Comparison of ENCODE assay signal across 22 cellular contexts in genomic region chr1:46281021-46281420, GRCh38. TPM values are rescaled to one million over a fixed set of nuclear protein-coding genes. Genes with fewer than 3 reads are reported as not detected.
DNase-seq lines count a peak whose midpoint lies in the region; ATAC-seq, FAIRE-seq and TF ChIP-seq lines count a peak whose summit lies in the region.
"Had no signal": no experiment of that assay in that cellular context is flagged by ENCODE, and none has a peak within 500 bp of the region (broad histone marks: within the 10 kb centered on the region; RNA-seq: fewer than 3 reads in every experiment).

No MANE protein-coding gene starts in this region.

- H2AFZ ChIP-seq in GM23338 (no peak overlapping the region), K562 (ENCODE audit: low read depth, low read length) (no peak overlapping the region)
- H2AFZ ChIP-seq: GM23248 had no signal

- H4K20me1 ChIP-seq in GM23338 (replicated peaks; ENCODE audit: insufficient read depth) (peaks cover 4% of the 10 kb centered on the region), K562 (replicated peaks; ENCODE audit: control insufficient read depth, insufficient read depth, low read length) (no peaks in the 10 kb centered on the region)

- ATAC-seq in GM23338 = no peak
- no peak; the same call in 2 of the 3 replicates for ATAC-seq in K562
- ATAC-seq in GM21360 (IDR thresholded peaks at IDR 0.05; ENCODE audit: unreplicated experiment) = no peak
- ATAC-seq in lower lobe of right lung = no peak
- ATAC-seq: A549 had no signal

- H3K27me3 Mint-ChIP-seq in GM23338 (ENCODE audit: insufficient read depth, low read depth, poor library complexity) (peaks cover 13% of the 10 kb centered on the region), neural crest cell (ENCODE audit: low read depth) (no peaks in the 10 kb centered on the region)
- H3K27me3 Mint-ChIP-seq: CD4-positive, alpha-beta T cell had no signal

- no peak for FAIRE-seq in GM12892 (lab: Jason Lieb, UNC)
- FAIRE-seq in K562 (lab: Jason Lieb, UNC) = no peak
- FAIRE-seq: A549, D721Med, G401.6 had no signal

- 93% methylated on average over 13 of the region's 14 CpGs for WGBS in K562 (ENCODE audit: insufficient coverage, low coverage, missing lambda C conversion rate)

- no peaks in the 10 kb centered on the region for H3K27me3 ChIP-seq in GM23338 (ENCODE audit: insufficient read depth)
- no peaks in the 10 kb centered on the region for H3K27me3 ChIP-seq in K562 (ENCODE audit: control insufficient read depth in 2 of 2, insufficient read depth in 2 of 2, low read length in 2 of 2)
- H3K27me3 ChIP-seq in lower lobe of right lung (ENCODE audit: low read depth) = no peaks in the 10 kb centered on the region
- H3K27me3 ChIP-seq: BLaER1 treated with 17β-estradiol and CSF1 and Interleukin-3, amounts not matched to agents 10 nM and 100 nM; Peyer's patch had no signal

- no peak overlapping the region for H3K4me3 Mint-ChIP-seq in GM23338
- peak overlapping the region; percentile 10 for H3K4me3 Mint-ChIP-seq in neural crest cell
- H3K4me3 Mint-ChIP-seq: CD4-positive, alpha-beta T cell had no signal

- peak; percentile 46; the same call in 1 of the 2 replicates for TF ChIP-seq POLR2A in GM12892 (IDR thresholded peaks at IDR 0.05; ENCODE audit: low read depth, low read length)
- TF ChIP-seq POLR2A in K562 (conservative IDR thresholded peaks at IDR 0.05) = peak; percentile 61

- H3K27ac ChIP-seq in GM23338 (ENCODE audit: low read depth) = no peak overlapping the region
- no peak overlapping the region for H3K27ac ChIP-seq in K562 (ENCODE audit: extremely low read depth, low read depth, low read length)
- H3K27ac ChIP-seq in lower lobe of right lung = no peak overlapping the region
- H3K27ac ChIP-seq: A549; BLaER1 treated with 17β-estradiol and CSF1 and Interleukin-3, amounts not matched to agents 10 nM and 100 nM; GM23248; KMS-11; Peyer's patch had no signal

- CTCF ChIA-PET in K562 (lab: Yijun Ruan, JAX; ENCODE audit: low intra/inter-chr PET ratio) = no interaction called here

- DNase-seq in GM12892 (ENCODE audit: insufficient read length) = no peak
- DNase-seq in GM23338 (ENCODE audit: low spot score) = no peak
- DNase-seq in K562 (ENCODE audit: extremely low read depth in 1 of 4, low spot score in 3 of 4) = no peak
- DNase-seq in neural crest cell (ENCODE audit: low read depth, low spot score) = no peak
- no peak for DNase-seq in activated CD4-positive, CD25-positive, alpha-beta regulatory T cell treated with anti-CD3 and anti-CD28 coated beads, Interleukin-2, amount 50 U/mL, for 72 hours
- DNase-seq in lower lobe of right lung = no peak
- DNase-seq: AML-193; CD4-positive, alpha-beta T cell; GM23248; IMR-90; MM.1S; NCI-H2029 treated with DMSO at 0.1 percent for 48 hours; NCI-H526 treated with DMSO at 0.1 percent for 48 hours; Peyer's patch; SHP77 treated with DMSO at 0.1 percent for 48 hours had no signal

- H3K9me3 Mint-ChIP-seq in GM23338 (no peaks in the 10 kb centered on the region), neural crest cell (no peaks in the 10 kb centered on the region)
- H3K9me3 Mint-ChIP-seq: CD4-positive, alpha-beta T cell had no signal

- peak overlapping the region in 1 of 2 experiments; percentile 67; a peak in 1 of 4 replicates for H3K9ac ChIP-seq in K562 (ENCODE audit: insufficient read depth in 1 of 2, low read depth in 2 of 2, low read length in 2 of 2)
- H3K9ac ChIP-seq: BLaER1 treated with 17β-estradiol and CSF1 and Interleukin-3, amounts not matched to agents 10 nM and 100 nM; GM23248; KMS-11 had no signal

- no peaks in the 10 kb centered on the region for H3K9me2 ChIP-seq in GM23338 (ENCODE audit: insufficient read depth)

- BruUV-seq in K562 (replicated peaks; lab: Mats Ljungman, UMichigan) = no TSS peak

- H3K79me2 ChIP-seq in GM23338 (replicated peaks; ENCODE audit: insufficient read depth) (no peaks in the 10 kb centered on the region), K562 (ENCODE audit: control insufficient read depth, insufficient read depth, low read length) (no peaks in the 10 kb centered on the region)

- H3K36me3 ChIP-seq in GM23338 (ENCODE audit: insufficient read depth) (peaks cover 24% of the 10 kb centered on the region), K562 (ENCODE audit: control insufficient read depth, insufficient read depth, low read length) (peaks cover 95% of the 10 kb centered on the region), lower lobe of right lung (peaks cover 85% of the 10 kb centered on the region)

- H3F3A ChIP-seq in GM23338 (replicated peaks; ENCODE audit: low read depth) = peaks cover 25% of the 10 kb centered on the region; the same call in 1 of the 2 replicates

- POLR2A ChIA-PET in K562 (lab: Yijun Ruan, JAX) = interaction anchor here (0.6 to 22.6 kb wide), 8 partner anchors 0 to 66 kb away, joined by 3 to 410 read pairs (median 4); no protein-coding TSS in a partner anchor

- no peaks in the 10 kb centered on the region for H3K4me1 ChIP-seq in GM23338 (ENCODE audit: insufficient read depth)
- H3K4me1 ChIP-seq in K562 (replicated peaks in 1 of 2; ENCODE audit: control insufficient read depth in 2 of 2, insufficient read depth in 2 of 2, low read length in 2 of 2) = peaks cover 20 to 27% of the 10 kb centered on the region in 2 experiments; a peak in 4 of 5 replicates
- H3K4me1 ChIP-seq in lower lobe of right lung = no peaks in the 10 kb centered on the region
- H3K4me1 ChIP-seq: A549, HAP-1, Peyer's patch had no signal

- no peak for TF ChIP-seq CTCF in GM23338 (conservative IDR thresholded peaks at IDR 0.05; ENCODE audit: low read depth in 2 of 2)
- TF ChIP-seq CTCF in K562 (IDR thresholded peaks at IDR 0.05 in 2 of 3, conservative IDR thresholded peaks at IDR 0.05 in 1 of 3; ENCODE audit: insufficient read depth in 2 of 3, low read depth in 1 of 3, low read length in 3 of 3) = no peak
- no peak for TF ChIP-seq CTCF in neural crest cell (conservative IDR thresholded peaks at IDR 0.05)
- no peak for TF ChIP-seq CTCF in lower lobe of right lung (IDR thresholded peaks at IDR 0.05)

- no peak for TF ChIP-seq RAD21 in K562 (CRISPR knock-in tag; conservative IDR thresholded peaks at IDR 0.05 in 1 of 2, IDR thresholded peaks at IDR 0.05 in 1 of 2)

- TF ChIP-seq EP300 in K562 (IDR thresholded peaks at IDR 0.05; ENCODE audit: low read length) = no peak

- H3K4me2 ChIP-seq in GM23338 (no peak overlapping the region), K562 (ENCODE audit: insufficient read depth, low read length) (no peak overlapping the region)
- H3K4me2 ChIP-seq: A549; BLaER1 treated with 17β-estradiol and CSF1 and Interleukin-3, amounts not matched to agents 10 nM and 100 nM; KMS-11 had no signal

- in situ Hi-C loops in K562 (cut with MboI) = no loop called here

- intact Hi-C loops in K562 (cut with micrococcal nuclease) (loop anchor here (10.0 kb wide), 1 partner anchor 64 kb away; the partner anchor contains the start of gene NSUN4), lower lobe of right lung (cut with DNase I) (no loop called here)

- H3K9me3 ChIP-seq in K562 (replicated peaks; ENCODE audit: control insufficient read depth, insufficient read depth, low read depth, low read length) = no peaks in the 10 kb centered on the region
- H3K9me3 ChIP-seq in lower lobe of right lung = no peaks in the 10 kb centered on the region
- H3K9me3 ChIP-seq: A549; BLaER1 treated with 17β-estradiol and CSF1 and Interleukin-3, amounts not matched to agents 10 nM and 100 nM; HAP-1; Peyer's patch had no signal

- H3K36me3 Mint-ChIP-seq in GM23338 (ENCODE audit: low read depth) (peaks cover 62% of the 10 kb centered on the region), neural crest cell (ENCODE audit: low read depth) (peaks cover 23% of the 10 kb centered on the region)

- H3K27ac Mint-ChIP-seq in GM23338 = no peak overlapping the region
- H3K27ac Mint-ChIP-seq in neural crest cell (ENCODE audit: unreplicated experiment) = no peak overlapping the region
- H3K27ac Mint-ChIP-seq: CD4-positive, alpha-beta T cell had no signal

- H3K4me1 Mint-ChIP-seq in GM23338 (peaks cover 9% of the 10 kb centered on the region), neural crest cell (no peaks in the 10 kb centered on the region)

- peaks cover 9% of the 10 kb centered on the region for H3K9me1 ChIP-seq in K562 (ENCODE audit: control insufficient read depth, insufficient read depth, low read length)

- no peak overlapping the region for H3K4me3 ChIP-seq in GM23338
- H3K4me3 ChIP-seq in K562 = no peak overlapping the region
- no peak overlapping the region for H3K4me3 ChIP-seq in lower lobe of right lung
- H3K4me3 ChIP-seq: A549; BLaER1 treated with 17β-estradiol and CSF1 and Interleukin-3, amounts not matched to agents 10 nM and 100 nM; GM23248; HAP-1; Peyer's patch had no signal

RNA-seq across cellular contexts. Expression of gene LRRC41, which starts 22.4 kb away (rescaled TPM):
- 51.2 TPM for polyA plus RNA-seq in GM12892 (2012; ENCODE audit: missing spikeins)
- 52.8 and 69.4 TPM in 2 replicates for total RNA-seq in GM23338 (2014; rRNA removed; shearing (Covaris generic))
- 19.0 and 20.1 TPM in 2 replicates for polyA plus RNA-seq in GM23338 (2016; fragmentation: Nextera tagmentation; extraction: Ambion mirVana)
- 66.5 and 77.9 TPM in 2 replicates for total RNA-seq in K562 (2011; cell fraction: chromatin; rRNA removed; ENCODE audit: low replicate concordance)
- 55.3 and 56.5 TPM in 2 replicates for total RNA-seq in K562 (2011; cell fraction: nucleolus; rRNA removed)
- total RNA-seq in K562 (2011; cell fraction: nucleoplasm; rRNA removed) = 56.4 and 78.1 TPM in 2 replicates
- 49.0 and 61.0 TPM in 2 replicates for total RNA-seq in K562 (2014; rRNA removed)
- 27.2 and 30.7 TPM in 2 replicates for total RNA-seq in K562 (2014; rRNA removed; fragmentation: Illumina TruSeq; extraction: Trizol)
- 47.1 and 49.7 TPM in 2 replicates for total RNA-seq in K562 (2015; rRNA removed; fragmentation: Illumina TruSeq; extraction: Trizol)
- total RNA-seq in K562 (2021) = 64.3 and 64.7 TPM in 2 replicates
- 39.6 and 70.2 TPM in 2 replicates for polyA plus RNA-seq in K562 (2011; rRNA removed)
- 74.3 and 85.0 TPM in 2 replicates for polyA plus RNA-seq in K562 (2011; cell fraction: cytosol; rRNA removed)
- polyA plus RNA-seq in K562 (2011; cell fraction: nucleus; rRNA removed) = 66.4 and 77.5 TPM in 2 replicates
- 36.7 and 72.3 TPM in 2 replicates for polyA plus RNA-seq in K562 (2012)
- 52.3 and 56.7 TPM in 2 replicates for polyA plus RNA-seq in K562 (2014; fragmentation: Illumina TruSeq; extraction: Trizol)
- 10 to 100 TPM; 10.5 to 11.7 TPM for polyA plus RNA-seq in K562 (2014; fragmentation: Nextera tagmentation; extraction: Ambion mirVana)
- polyA plus RNA-seq in K562 (2014; rRNA removed) = 44.2 and 50.0 TPM in 2 replicates
- 37.4 and 44.6 TPM in 2 replicates for polyA minus RNA-seq in K562 (2011; rRNA and poly(A)+ RNA removed)
- 44.1 and 45.1 TPM in 2 replicates for polyA minus RNA-seq in K562 (2011; cell fraction: cytosol; rRNA and poly(A)+ RNA removed)
- 33.0 and 46.3 TPM in 2 replicates for polyA minus RNA-seq in K562 (2011; cell fraction: nucleus; rRNA and poly(A)+ RNA removed)
- 99.0 and 102 TPM in 2 replicates for total RNA-seq in neural crest cell
- 47.6 TPM for total RNA-seq in lower lobe of right lung

RNA-seq across cellular contexts. Expression of gene UQCRH, which starts 22.5 kb away (rescaled TPM):
- polyA plus RNA-seq in GM12892 (2012; ENCODE audit: missing spikeins) = 1,313 TPM
- total RNA-seq in GM23338 (2014; rRNA removed; shearing (Covaris generic)) = 579 and 750 TPM in 2 replicates
- polyA plus RNA-seq in GM23338 (2016; fragmentation: Nextera tagmentation; extraction: Ambion mirVana) (1,330 and 1,384 TPM in 2 replicates), K562 (2011; rRNA removed) (2,284 and 2,713 TPM in 2 replicates), K562 (2014; fragmentation: Illumina TruSeq; extraction: Trizol) (1,923 and 1,965 TPM in 2 replicates), K562 (2014; fragmentation: Nextera tagmentation; extraction: Ambion mirVana) (1,000 to 10,000 TPM; 4,348 to 5,184 TPM), K562 (2014; rRNA removed) (1,877 and 2,534 TPM in 2 replicates)
- total RNA-seq in K562 (2011; cell fraction: chromatin; rRNA removed; ENCODE audit: low replicate concordance) = 185 and 351 TPM in 2 replicates
- total RNA-seq in K562 (2011; cell fraction: nucleolus; rRNA removed) = 205 and 247 TPM in 2 replicates
- 458 and 624 TPM in 2 replicates for total RNA-seq in K562 (2011; cell fraction: nucleoplasm; rRNA removed)
- total RNA-seq in K562 (2014; rRNA removed) (2,410 and 3,306 TPM in 2 replicates), K562 (2014; rRNA removed; fragmentation: Illumina TruSeq; extraction: Trizol) (2,696 and 2,943 TPM in 2 replicates), K562 (2015; rRNA removed; fragmentation: Illumina TruSeq; extraction: Trizol) (1,782 and 1,893 TPM in 2 replicates), K562 (2021) (1,267 and 1,360 TPM in 2 replicates), neural crest cell (325 and 341 TPM in 2 replicates), lower lobe of right lung (157 TPM)
- polyA plus RNA-seq in K562 (2011; cell fraction: cytosol; rRNA removed) = 724 and 2,858 TPM in 2 replicates
- 272 and 676 TPM in 2 replicates for polyA plus RNA-seq in K562 (2011; cell fraction: nucleus; rRNA removed)
- polyA plus RNA-seq in K562 (2012) = 1,181 and 2,353 TPM in 2 replicates
- 762 and 899 TPM in 2 replicates for polyA minus RNA-seq in K562 (2011; rRNA and poly(A)+ RNA removed)
- polyA minus RNA-seq in K562 (2011; cell fraction: cytosol; rRNA and poly(A)+ RNA removed) = 241 and 256 TPM in 2 replicates
- polyA minus RNA-seq in K562 (2011; cell fraction: nucleus; rRNA and poly(A)+ RNA removed) = 65.4 and 198 TPM in 2 replicates

RNA-seq across cellular contexts. Expression of gene RAD54L, which starts 33.5 kb away (rescaled TPM):
- 16.1 TPM for polyA plus RNA-seq in GM12892 (2012; ENCODE audit: missing spikeins)
- total RNA-seq in GM23338 (2014; rRNA removed; shearing (Covaris generic)) = 32.5 and 48.1 TPM in 2 replicates
- polyA plus RNA-seq in GM23338 (2016; fragmentation: Nextera tagmentation; extraction: Ambion mirVana) (26.4 TPM in 2 replicates), K562 (2011; rRNA removed) (17.9 and 38.9 TPM in 2 replicates), K562 (2014; fragmentation: Illumina TruSeq; extraction: Trizol) (77.7 and 80.1 TPM in 2 replicates), K562 (2014; fragmentation: Nextera tagmentation; extraction: Ambion mirVana) (10 to 100 TPM; 37.1 to 92.3 TPM), K562 (2014; rRNA removed) (38.2 and 43.9 TPM in 2 replicates)
- total RNA-seq in K562 (2011; cell fraction: chromatin; rRNA removed; ENCODE audit: low replicate concordance) = 121 and 199 TPM in 2 replicates
- 90.1 and 94.5 TPM in 2 replicates for total RNA-seq in K562 (2011; cell fraction: nucleolus; rRNA removed)
- 71.5 and 90.3 TPM in 2 replicates for total RNA-seq in K562 (2011; cell fraction: nucleoplasm; rRNA removed)
- total RNA-seq in K562 (2014; rRNA removed) (33.1 and 37.5 TPM in 2 replicates), K562 (2014; rRNA removed; fragmentation: Illumina TruSeq; extraction: Trizol) (19.9 and 25.3 TPM in 2 replicates), K562 (2015; rRNA removed; fragmentation: Illumina TruSeq; extraction: Trizol) (30.9 and 31.2 TPM in 2 replicates), K562 (2021) (67.0 and 72.7 TPM in 2 replicates), neural crest cell (54.2 and 55.8 TPM in 2 replicates), lower lobe of right lung (1.7 TPM)
- polyA plus RNA-seq in K562 (2011; cell fraction: cytosol; rRNA removed) = 25.3 and 30.2 TPM in 2 replicates
- 141 and 147 TPM in 2 replicates for polyA plus RNA-seq in K562 (2011; cell fraction: nucleus; rRNA removed)
- 41.9 and 42.0 TPM in 2 replicates for polyA plus RNA-seq in K562 (2012)
- polyA minus RNA-seq in K562 (2011; rRNA and poly(A)+ RNA removed) = 23.8 and 25.3 TPM in 2 replicates
- polyA minus RNA-seq in K562 (2011; cell fraction: cytosol; rRNA and poly(A)+ RNA removed) = 21.7 and 27.2 TPM in 2 replicates
- 27.9 and 34.2 TPM in 2 replicates for polyA minus RNA-seq in K562 (2011; cell fraction: nucleus; rRNA and poly(A)+ RNA removed)

RNA-seq across cellular contexts. Expression of gene NSUN4, which starts 59.6 kb away (rescaled TPM):
- 19.6 TPM for polyA plus RNA-seq in GM12892 (2012; ENCODE audit: missing spikeins)
- total RNA-seq in GM23338 (2014; rRNA removed; shearing (Covaris generic)) = 11.6 and 18.6 TPM in 2 replicates
- polyA plus RNA-seq in GM23338 (2016; fragmentation: Nextera tagmentation; extraction: Ambion mirVana) (7.4 and 8.9 TPM in 2 replicates), K562 (2011; rRNA removed) (60.2 and 65.6 TPM in 2 replicates), K562 (2014; fragmentation: Illumina TruSeq; extraction: Trizol) (47.8 and 47.9 TPM in 2 replicates), K562 (2014; fragmentation: Nextera tagmentation; extraction: Ambion mirVana) (10 to 100 TPM; 47.3 to 54.9 TPM), K562 (2014; rRNA removed) (43.5 and 46.3 TPM in 2 replicates)
- total RNA-seq in K562 (2011; cell fraction: chromatin; rRNA removed; ENCODE audit: low replicate concordance) = 126 and 174 TPM in 2 replicates
- 97.2 and 98.2 TPM in 2 replicates for total RNA-seq in K562 (2011; cell fraction: nucleolus; rRNA removed)
- 106 and 123 TPM in 2 replicates for total RNA-seq in K562 (2011; cell fraction: nucleoplasm; rRNA removed)
- total RNA-seq in K562 (2014; rRNA removed) (33.4 and 37.0 TPM in 2 replicates), K562 (2014; rRNA removed; fragmentation: Illumina TruSeq; extraction: Trizol) (34.1 and 39.0 TPM in 2 replicates), K562 (2015; rRNA removed; fragmentation: Illumina TruSeq; extraction: Trizol) (33.8 and 34.2 TPM in 2 replicates), K562 (2021) (43.3 and 44.4 TPM in 2 replicates), neural crest cell (32.7 and 33.3 TPM in 2 replicates), lower lobe of right lung (26.9 TPM)
- 53.3 and 69.6 TPM in 2 replicates for polyA plus RNA-seq in K562 (2011; cell fraction: cytosol; rRNA removed)
- polyA plus RNA-seq in K562 (2011; cell fraction: nucleus; rRNA removed) = 43.8 and 46.3 TPM in 2 replicates
- 37.5 and 42.1 TPM in 2 replicates for polyA plus RNA-seq in K562 (2012)
- polyA minus RNA-seq in K562 (2011; rRNA and poly(A)+ RNA removed) = 113 and 133 TPM in 2 replicates
- 44.5 and 46.0 TPM in 2 replicates for polyA minus RNA-seq in K562 (2011; cell fraction: cytosol; rRNA and poly(A)+ RNA removed)
- 24.6 and 44.7 TPM in 2 replicates for polyA minus RNA-seq in K562 (2011; cell fraction: nucleus; rRNA and poly(A)+ RNA removed)
